Comparison of ENCODE assay signal across 8 cellular contexts in the genomic region with DNA sequence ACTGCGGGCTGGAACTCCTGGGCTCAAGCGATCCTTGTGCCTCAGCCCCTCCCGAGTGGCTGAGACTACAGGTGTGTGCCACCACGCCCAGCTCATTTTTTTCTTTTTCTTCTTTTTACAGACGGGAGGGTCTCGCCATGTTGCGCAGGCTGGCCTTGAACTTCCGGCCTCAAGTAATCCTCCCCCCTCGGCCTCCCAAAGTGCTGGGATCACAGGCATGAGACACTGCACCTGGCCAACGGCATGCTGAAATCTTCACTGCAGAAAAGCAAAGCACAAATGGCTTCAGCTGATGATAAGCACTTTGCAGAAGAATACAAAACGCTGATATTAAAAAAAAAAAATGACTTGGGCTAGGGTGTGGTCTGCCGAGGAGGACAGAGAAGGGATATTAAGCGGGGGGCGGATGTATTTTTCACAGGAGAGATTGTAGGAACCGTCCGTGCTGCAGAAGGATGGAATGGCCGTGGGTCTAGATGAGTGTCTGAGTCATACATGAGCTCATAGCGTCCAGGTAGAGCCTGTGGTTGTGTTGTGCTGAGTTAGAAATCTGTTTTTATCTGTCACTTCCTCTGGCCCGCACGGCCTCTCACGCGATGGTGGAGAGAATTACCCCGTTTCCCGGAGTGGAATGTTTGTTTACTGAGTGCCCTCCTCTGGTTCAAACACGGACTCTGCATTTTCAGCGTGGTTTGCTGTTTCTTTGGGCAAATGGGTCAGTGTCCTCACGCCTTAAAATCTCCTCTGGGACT. TPM values are rescaled to one million over a fixed set of nuclear protein-coding genes. Genes with fewer than 3 reads are reported as not detected.
A peak's percentile ranks its signal among the peaks of the same experiment; 100 is the strongest.
DNase-seq lines count a peak whose midpoint lies in the region; ATAC-seq and TF ChIP-seq lines count a peak whose summit lies in the region.

No MANE protein-coding gene starts in this region.

- H3K4me3 Mint-ChIP-seq in activated CD4-positive, alpha-beta memory T cell treated with anti-CD3 and anti-CD28 coated beads, Interleukin-2, amount 10 ng/mL, durations not matched to agents 7 days and 5 days: peak overlapping the region; percentile 58
- H3K4me3 Mint-ChIP-seq in type B pancreatic cell: no peak overlapping the region

- H3K27me3 Mint-ChIP-seq in activated CD4-positive, alpha-beta memory T cell treated with anti-CD3 and anti-CD28 coated beads, Interleukin-2, amount 10 ng/mL, durations not matched to agents 7 days and 5 days: no peaks in the 10 kb centered on the region
- H3K27me3 Mint-ChIP-seq in type B pancreatic cell: no peaks in the 10 kb centered on the region

- H3K27me3 ChIP-seq in lung (ENCODE audit: control insufficient read depth, insufficient read depth) (no peaks in the 10 kb centered on the region), upper lobe of right lung (no peaks in the 10 kb centered on the region)

- H3K4me1 ChIP-seq in lung (ENCODE audit: control insufficient read depth in 2 of 2, insufficient read depth in 2 of 2, low read length in 2 of 2): no peaks in the 10 kb centered on the region
- no peaks in the 10 kb centered on the region for H3K4me1 ChIP-seq in upper lobe of right lung

- no peaks in the 10 kb centered on the region for H3K9me3 Mint-ChIP-seq in activated CD4-positive, alpha-beta memory T cell treated with anti-CD3 and anti-CD28 coated beads, Interleukin-2, amount 10 ng/mL, durations not matched to agents 7 days and 5 days
- H3K9me3 Mint-ChIP-seq in type B pancreatic cell: no peaks in the 10 kb centered on the region

- peak overlapping the region; percentile 85 for H3K27ac Mint-ChIP-seq in activated CD4-positive, alpha-beta memory T cell treated with anti-CD3 and anti-CD28 coated beads, Interleukin-2, amount 10 ng/mL, durations not matched to agents 7 days and 5 days
- H3K27ac Mint-ChIP-seq in type B pancreatic cell: no peak overlapping the region

- intact Hi-C loops in upper lobe of right lung (cut with DNase I): no loop called here

- no peaks in the 10 kb centered on the region for H3K9me3 ChIP-seq in lung (ENCODE audit: control insufficient read depth in 2 of 2, insufficient read depth in 1 of 2, low read length in 1 of 2)
- H3K9me3 ChIP-seq in upper lobe of right lung: no peaks in the 10 kb centered on the region

- no peak overlapping the region for H3K27ac ChIP-seq in lung (ENCODE audit: low read depth in 1 of 2, low read length in 1 of 2)
- H3K27ac ChIP-seq in upper lobe of right lung: no peak overlapping the region

- H3K36me3 Mint-ChIP-seq in activated CD4-positive, alpha-beta memory T cell treated with anti-CD3 and anti-CD28 coated beads, Interleukin-2, amount 10 ng/mL, durations not matched to agents 7 days and 5 days (ENCODE audit: low read depth): no peaks in the 10 kb centered on the region
- no peaks in the 10 kb centered on the region for H3K36me3 Mint-ChIP-seq in type B pancreatic cell

- no peak overlapping the region for H3K4me3 ChIP-seq in lung
- no peak overlapping the region for H3K4me3 ChIP-seq in upper lobe of right lung

- DNase-seq in DMS53 treated with DMSO at 0.1 percent for 48 hours (lab: John Stamatoyannopoulos, UW; ENCODE audit: unreplicated experiment) (peak; percentile 26), MV-4-11 (lab: John Stamatoyannopoulos, UW) (peak; percentile 83), lung (ENCODE audit: low spot score) (peak; percentile 14), upper lobe of right lung (no peak), NCI-H1436 treated with DMSO at 0.1 percent for 48 hours (lab: John Stamatoyannopoulos, UW) (no peak), type B pancreatic cell (ENCODE audit: extremely low spot score, unreplicated experiment) (no peak)
- DNase-seq in activated CD4-positive, alpha-beta memory T cell treated with anti-CD3 and anti-CD28 coated beads, Interleukin-2, amount 10 ng/mL, durations not matched to agents 7 days and 5 days: peak; percentile 90

- ATAC-seq in GM21515 (IDR thresholded peaks at IDR 0.05; ENCODE audit: unreplicated experiment) (peak; percentile 79), lung (ENCODE audit: insufficient read depth, low FRiP score) (no peak), upper lobe of right lung (no peak)

- no peaks in the 10 kb centered on the region for H3K36me3 ChIP-seq in lung (ENCODE audit: control insufficient read depth in 2 of 2, insufficient read depth in 2 of 2, low read length in 2 of 2)
- no peaks in the 10 kb centered on the region for H3K36me3 ChIP-seq in upper lobe of right lung

- CTCF ChIA-PET in activated CD4-positive, alpha-beta memory T cell treated with anti-CD3 and anti-CD28 coated beads, Interleukin-2, amount 10 ng/mL, durations not matched to agents 7 days and 5 days (lab: Charles Lee): no interaction called here

- TF ChIP-seq CTCF in lung (IDR thresholded peaks at IDR 0.05; ENCODE audit: control extremely low read depth, extremely low read depth): no peak
- TF ChIP-seq CTCF in upper lobe of right lung (IDR thresholded peaks at IDR 0.05): no peak
- TF ChIP-seq CTCF in type B pancreatic cell (conservative IDR thresholded peaks at IDR 0.05): no peak

- peaks cover 48% of the 10 kb centered on the region for H3K4me1 Mint-ChIP-seq in activated CD4-positive, alpha-beta memory T cell treated with anti-CD3 and anti-CD28 coated beads, Interleukin-2, amount 10 ng/mL, durations not matched to agents 7 days and 5 days
- no peaks in the 10 kb centered on the region for H3K4me1 Mint-ChIP-seq in type B pancreatic cell (ENCODE audit: unreplicated experiment)

- 44 to 66% methylated on average over 27 of the region's 27 CpGs for WGBS in lung, 2 donors

- POLR2A ChIA-PET in activated CD4-positive, alpha-beta memory T cell treated with anti-CD3 and anti-CD28 coated beads, Interleukin-2, amount 10 ng/mL, durations not matched to agents 7 days and 5 days (lab: Charles Lee): no interaction called here

RNA-seq across cellular contexts. Expression of gene AKAP17A, which starts 8.5 kb away (rescaled TPM):
- 10 to 100 TPM; 88.5 to 89.5 TPM for total RNA-seq in activated CD4-positive, alpha-beta memory T cell treated with anti-CD3 and anti-CD28 coated beads, Interleukin-2, amount 10 ng/mL, durations not matched to agents 7 days and 5 days
- total RNA-seq in lung: 10 to 100 TPM; 40.6 to 48.9 TPM
- 10 to 100 TPM; 44.1 to 45.2 TPM for polyA plus RNA-seq in lung
- total RNA-seq in upper lobe of right lung: 46.3 TPM
- total RNA-seq in type B pancreatic cell (ENCODE audit: low replicate concordance): 49.8 and 53.0 TPM in 2 replicates

RNA-seq across cellular contexts. Expression of gene ASMT, which starts 32.0 kb away (rescaled TPM):
- total RNA-seq in activated CD4-positive, alpha-beta memory T cell treated with anti-CD3 and anti-CD28 coated beads, Interleukin-2, amount 10 ng/mL, durations not matched to agents 7 days and 5 days: under 1 TPM; 0.40 to 0.48 TPM
- total RNA-seq in lung: under 1 TPM; 0.25 to 0.63 TPM
- under 1 TPM; 0.09 to 0.37 TPM for polyA plus RNA-seq in lung
- not detected for total RNA-seq in upper lobe of right lung
- not detected in 2 replicates for total RNA-seq in type B pancreatic cell (ENCODE audit: low replicate concordance)

RNA-seq across cellular contexts. Expression of gene P2RY8, which starts 45.9 kb away (rescaled TPM):
- 100 to 1,000 TPM; 177 to 180 TPM for total RNA-seq in activated CD4-positive, alpha-beta memory T cell treated with anti-CD3 and anti-CD28 coated beads, Interleukin-2, amount 10 ng/mL, durations not matched to agents 7 days and 5 days
- total RNA-seq in lung (1 to 10 TPM; 2.8 to 8.3 TPM), upper lobe of right lung (3.1 TPM), type B pancreatic cell (ENCODE audit: low replicate concordance) (not detected in 2 replicates)
- polyA plus RNA-seq in lung: 1 to 10 TPM in 1 of 2 donors, under 1 TPM in 1; 0.51 to 6.0 TPM

Comparison
In these comparisons a context has a peak if more than half of its experiments do, and no peak if none do; other contexts are left out.
1. DNase-seq: peak in DMS53 treated with DMSO at 0.1 percent for 48 hours (single experiment), MV-4-11 (single experiment), activated CD4-positive, alpha-beta memory T cell treated with anti-CD3 and anti-CD28 coated beads, Interleukin-2, amount 10 ng/mL, durations not matched to agents 7 days and 5 days (single experiment) and lung (single experiment); none in upper lobe of right lung (single experiment), NCI-H1436 treated with DMSO at 0.1 percent for 48 hours (single experiment) and type B pancreatic cell (single experiment).
2. RNA of gene P2RY8, which starts 45.9 kb away (total RNA-seq): 177 to 180 TPM in activated CD4-positive, alpha-beta memory T cell treated with anti-CD3 and anti-CD28 coated beads, Interleukin-2, amount 10 ng/mL, durations not matched to agents 7 days and 5 days; 2.8 to 8.3 TPM in lung, 3.1 TPM in upper lobe of right lung (single experiment) and not detected in type B pancreatic cell; every median in the first group is over 10 times any median in the second.